ENCODE assay signal across 1 cellular context in the genomic region with DNA sequence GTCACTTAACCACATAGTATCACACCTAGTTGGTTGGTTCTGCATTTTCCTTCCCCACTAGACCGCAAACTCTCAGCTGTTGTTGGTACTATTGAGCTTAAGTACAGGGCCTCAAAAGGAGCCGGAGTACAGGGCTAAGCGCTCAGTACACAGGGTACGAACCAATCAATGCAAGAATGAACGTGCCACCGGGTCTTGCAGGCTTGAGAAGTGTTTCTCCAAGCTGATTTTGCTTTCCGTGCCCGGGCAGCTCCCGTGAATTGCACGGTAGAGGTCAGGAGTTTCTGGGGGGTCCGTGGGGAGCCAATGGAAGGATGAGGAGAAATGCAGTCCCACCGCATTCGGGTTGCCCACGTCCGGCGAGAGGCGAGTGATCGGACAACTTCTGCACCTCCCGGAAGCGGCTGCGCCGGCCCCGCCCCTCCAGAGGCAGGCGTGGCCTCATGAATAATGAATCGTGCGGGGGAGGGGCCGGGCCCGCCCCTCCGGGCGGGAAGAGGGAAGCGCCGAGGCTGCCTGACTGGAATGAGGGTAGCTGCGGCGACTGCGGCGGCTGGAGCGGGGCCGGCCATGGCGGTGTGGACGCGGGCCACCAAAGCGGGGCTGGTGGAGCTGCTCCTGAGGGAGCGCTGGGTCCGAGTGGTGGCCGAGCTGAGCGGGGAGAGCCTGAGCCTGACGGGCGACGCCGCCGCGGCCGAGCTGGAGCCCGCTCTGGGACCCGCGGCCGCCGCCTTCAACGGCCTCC.
TF ChIP-seq lines count a peak whose summit lies in the region.

A gene (plus strand): TSS at position 523 of the 745 bp plus-strand sequence. CDS start 3 bp downstream, at position 526.

TF ChIP-seq in HepG2, 621 proteins besides CTCF, POLR2A, EP300 and RAD21 (continued from another document and continues in another):
- TF ChIP-seq, protein P1, sequence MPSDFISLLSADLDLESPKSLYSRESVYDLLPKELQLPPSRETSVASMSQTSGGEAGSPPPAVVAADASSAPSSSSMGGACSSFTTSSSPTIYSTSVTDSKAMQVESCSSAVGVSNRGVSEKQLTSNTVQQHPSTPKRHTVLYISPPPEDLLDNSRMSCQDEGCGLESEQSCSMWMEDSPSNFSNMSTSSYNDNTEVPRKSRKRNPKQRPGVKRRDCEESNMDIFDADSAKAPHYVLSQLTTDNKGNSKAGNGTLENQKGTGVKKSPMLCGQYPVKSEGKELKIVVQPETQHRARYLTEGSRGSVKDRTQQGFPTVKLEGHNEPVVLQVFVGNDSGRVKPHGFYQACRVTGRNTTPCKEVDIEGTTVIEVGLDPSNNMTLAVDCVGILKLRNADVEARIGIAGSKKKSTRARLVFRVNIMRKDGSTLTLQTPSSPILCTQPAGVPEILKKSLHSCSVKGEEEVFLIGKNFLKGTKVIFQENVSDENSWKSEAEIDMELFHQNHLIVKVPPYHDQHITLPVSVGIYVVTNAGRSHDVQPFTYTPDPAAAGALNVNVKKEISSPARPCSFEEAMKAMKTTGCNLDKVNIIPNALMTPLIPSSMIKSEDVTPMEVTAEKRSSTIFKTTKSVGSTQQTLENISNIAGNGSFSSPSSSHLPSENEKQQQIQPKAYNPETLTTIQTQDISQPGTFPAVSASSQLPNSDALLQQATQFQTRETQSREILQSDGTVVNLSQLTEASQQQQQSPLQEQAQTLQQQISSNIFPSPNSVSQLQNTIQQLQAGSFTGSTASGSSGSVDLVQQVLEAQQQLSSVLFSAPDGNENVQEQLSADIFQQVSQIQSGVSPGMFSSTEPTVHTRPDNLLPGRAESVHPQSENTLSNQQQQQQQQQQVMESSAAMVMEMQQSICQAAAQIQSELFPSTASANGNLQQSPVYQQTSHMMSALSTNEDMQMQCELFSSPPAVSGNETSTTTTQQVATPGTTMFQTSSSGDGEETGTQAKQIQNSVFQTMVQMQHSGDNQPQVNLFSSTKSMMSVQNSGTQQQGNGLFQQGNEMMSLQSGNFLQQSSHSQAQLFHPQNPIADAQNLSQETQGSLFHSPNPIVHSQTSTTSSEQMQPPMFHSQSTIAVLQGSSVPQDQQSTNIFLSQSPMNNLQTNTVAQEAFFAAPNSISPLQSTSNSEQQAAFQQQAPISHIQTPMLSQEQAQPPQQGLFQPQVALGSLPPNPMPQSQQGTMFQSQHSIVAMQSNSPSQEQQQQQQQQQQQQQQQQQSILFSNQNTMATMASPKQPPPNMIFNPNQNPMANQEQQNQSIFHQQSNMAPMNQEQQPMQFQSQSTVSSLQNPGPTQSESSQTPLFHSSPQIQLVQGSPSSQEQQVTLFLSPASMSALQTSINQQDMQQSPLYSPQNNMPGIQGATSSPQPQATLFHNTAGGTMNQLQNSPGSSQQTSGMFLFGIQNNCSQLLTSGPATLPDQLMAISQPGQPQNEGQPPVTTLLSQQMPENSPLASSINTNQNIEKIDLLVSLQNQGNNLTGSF (CRISPR knock-in tag; IDR thresholded peaks at IDR 0.05) = no peak; the same call in 1 of the 2 replicates
- TF ChIP-seq, protein P2, sequence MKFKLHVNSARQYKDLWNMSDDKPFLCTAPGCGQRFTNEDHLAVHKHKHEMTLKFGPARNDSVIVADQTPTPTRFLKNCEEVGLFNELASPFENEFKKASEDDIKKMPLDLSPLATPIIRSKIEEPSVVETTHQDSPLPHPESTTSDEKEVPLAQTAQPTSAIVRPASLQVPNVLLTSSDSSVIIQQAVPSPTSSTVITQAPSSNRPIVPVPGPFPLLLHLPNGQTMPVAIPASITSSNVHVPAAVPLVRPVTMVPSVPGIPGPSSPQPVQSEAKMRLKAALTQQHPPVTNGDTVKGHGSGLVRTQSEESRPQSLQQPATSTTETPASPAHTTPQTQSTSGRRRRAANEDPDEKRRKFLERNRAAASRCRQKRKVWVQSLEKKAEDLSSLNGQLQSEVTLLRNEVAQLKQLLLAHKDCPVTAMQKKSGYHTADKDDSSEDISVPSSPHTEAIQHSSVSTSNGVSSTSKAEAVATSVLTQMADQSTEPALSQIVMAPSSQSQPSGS (CRISPR knock-in tag; IDR thresholded peaks at IDR 0.05) = peak; percentile 61
- no peak for TF ChIP-seq ZNF326 (CRISPR knock-in tag; IDR thresholded peaks at IDR 0.05; ENCODE audit: borderline replicate concordance)
- peak; percentile 79 for TF ChIP-seq ZFY (CRISPR knock-in tag; IDR thresholded peaks at IDR 0.05)
- TF ChIP-seq TBX2 (CRISPR knock-in tag; IDR thresholded peaks at IDR 0.05; ENCODE audit: borderline replicate concordance) = peak; percentile 91; the same call in 1 of the 2 replicates
- no peak for TF ChIP-seq SOX13 (IDR thresholded peaks at IDR 0.05)
- peak in 1 of 2 experiments; percentile 68; a peak in 2 of 4 replicates for TF ChIP-seq SOX13 (CRISPR knock-in tag; conservative IDR thresholded peaks at IDR 0.05 in 1 of 2, IDR thresholded peaks at IDR 0.05 in 1 of 2)
- no peak for TF ChIP-seq CHCHD3 (CRISPR knock-in tag; IDR thresholded peaks at IDR 0.05)
- TF ChIP-seq, protein P3, sequence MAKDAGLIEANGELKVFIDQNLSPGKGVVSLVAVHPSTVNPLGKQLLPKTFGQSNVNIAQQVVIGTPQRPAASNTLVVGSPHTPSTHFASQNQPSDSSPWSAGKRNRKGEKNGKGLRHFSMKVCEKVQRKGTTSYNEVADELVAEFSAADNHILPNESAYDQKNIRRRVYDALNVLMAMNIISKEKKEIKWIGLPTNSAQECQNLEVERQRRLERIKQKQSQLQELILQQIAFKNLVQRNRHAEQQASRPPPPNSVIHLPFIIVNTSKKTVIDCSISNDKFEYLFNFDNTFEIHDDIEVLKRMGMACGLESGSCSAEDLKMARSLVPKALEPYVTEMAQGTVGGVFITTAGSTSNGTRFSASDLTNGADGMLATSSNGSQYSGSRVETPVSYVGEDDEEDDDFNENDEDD (CRISPR knock-in tag; IDR thresholded peaks at IDR 0.05; ENCODE audit: borderline replicate concordance) = peak; percentile 82; the same call in 1 of the 2 replicates
- TF ChIP-seq ZKSCAN5 (CRISPR knock-in tag; IDR thresholded peaks at IDR 0.05) = no peak
- peak; percentile 63; the same call in 1 of the 2 replicates for TF ChIP-seq ZNF556 (CRISPR knock-in tag; IDR thresholded peaks at IDR 0.05; ENCODE audit: borderline replicate concordance)
- peak; percentile 58; the same call in 1 of the 2 replicates for TF ChIP-seq SPEN (CRISPR knock-in tag; IDR thresholded peaks at IDR 0.05; ENCODE audit: low read depth)
- no peak for TF ChIP-seq ZNF382 (CRISPR knock-in tag; IDR thresholded peaks at IDR 0.05; ENCODE audit: borderline replicate concordance)
- TF ChIP-seq, protein P4, sequence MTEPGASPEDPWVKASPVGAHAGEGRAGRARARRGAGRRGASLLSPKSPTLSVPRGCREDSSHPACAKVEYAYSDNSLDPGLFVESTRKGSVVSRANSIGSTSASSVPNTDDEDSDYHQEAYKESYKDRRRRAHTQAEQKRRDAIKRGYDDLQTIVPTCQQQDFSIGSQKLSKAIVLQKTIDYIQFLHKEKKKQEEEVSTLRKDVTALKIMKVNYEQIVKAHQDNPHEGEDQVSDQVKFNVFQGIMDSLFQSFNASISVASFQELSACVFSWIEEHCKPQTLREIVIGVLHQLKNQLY (CRISPR knock-in tag; IDR thresholded peaks at IDR 0.05) = 0 out of 2 replicates have a peak, but pooled peaks have one; percentile 12
- TF ChIP-seq KLF13 (CRISPR knock-in tag; IDR thresholded peaks at IDR 0.05) = peak; percentile 83; the same call in 1 of the 2 replicates
- 0 out of 2 replicates have a peak, but pooled peaks have one; percentile 20 for TF ChIP-seq MTF2 (CRISPR knock-in tag; IDR thresholded peaks at IDR 0.05; ENCODE audit: borderline replicate concordance)
- no peak for TF ChIP-seq ZNF562 (CRISPR knock-in tag; IDR thresholded peaks at IDR 0.05; ENCODE audit: borderline replicate concordance)
- no peak for TF ChIP-seq ZNF549 (CRISPR knock-in tag; IDR thresholded peaks at IDR 0.05)
- TF ChIP-seq, protein P5, sequence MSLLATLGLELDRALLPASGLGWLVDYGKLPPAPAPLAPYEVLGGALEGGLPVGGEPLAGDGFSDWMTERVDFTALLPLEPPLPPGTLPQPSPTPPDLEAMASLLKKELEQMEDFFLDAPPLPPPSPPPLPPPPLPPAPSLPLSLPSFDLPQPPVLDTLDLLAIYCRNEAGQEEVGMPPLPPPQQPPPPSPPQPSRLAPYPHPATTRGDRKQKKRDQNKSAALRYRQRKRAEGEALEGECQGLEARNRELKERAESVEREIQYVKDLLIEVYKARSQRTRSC (CRISPR knock-in tag; IDR thresholded peaks at IDR 0.05; ENCODE audit: low read depth) = no peak
- TF ChIP-seq, protein P6, sequence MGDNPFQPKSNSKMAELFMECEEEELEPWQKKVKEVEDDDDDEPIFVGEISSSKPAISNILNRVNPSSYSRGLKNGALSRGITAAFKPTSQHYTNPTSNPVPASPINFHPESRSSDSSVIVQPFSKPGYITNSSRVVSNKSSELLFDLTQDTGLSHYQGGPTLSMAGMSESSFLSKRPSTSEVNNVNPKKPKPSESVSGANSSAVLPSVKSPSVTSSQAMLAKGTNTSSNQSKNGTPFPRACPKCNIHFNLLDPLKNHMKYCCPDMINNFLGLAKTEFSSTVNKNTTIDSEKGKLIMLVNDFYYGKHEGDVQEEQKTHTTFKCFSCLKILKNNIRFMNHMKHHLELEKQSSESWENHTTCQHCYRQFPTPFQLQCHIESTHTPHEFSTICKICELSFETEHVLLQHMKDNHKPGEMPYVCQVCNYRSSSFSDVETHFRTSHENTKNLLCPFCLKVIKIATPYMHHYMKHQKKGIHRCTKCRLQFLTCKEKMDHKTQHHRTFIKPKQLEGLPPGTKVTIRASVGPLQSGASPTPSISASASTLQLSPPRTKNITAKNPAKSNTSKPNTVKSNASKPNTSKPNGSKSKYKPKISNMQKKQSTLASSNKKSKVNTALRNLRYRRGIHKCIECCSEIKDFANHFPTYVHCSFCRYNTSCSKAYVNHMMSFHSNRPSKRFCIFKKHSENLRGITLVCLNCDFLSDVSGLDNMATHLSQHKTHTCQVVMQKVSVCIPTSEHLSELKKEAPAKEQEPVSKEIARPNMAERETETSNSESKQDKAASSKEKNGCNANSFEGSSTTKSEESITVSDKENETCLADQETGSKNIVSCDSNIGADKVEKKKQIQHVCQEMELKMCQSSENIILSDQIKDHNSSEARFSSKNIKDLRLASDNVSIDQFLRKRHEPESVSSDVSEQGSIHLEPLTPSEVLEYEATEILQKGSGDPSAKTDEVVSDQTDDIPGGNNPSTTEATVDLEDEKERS (CRISPR knock-in tag; IDR thresholded peaks at IDR 0.05) = peak; percentile 87
- no peak for TF ChIP-seq MTA3 (CRISPR knock-in tag; IDR thresholded peaks at IDR 0.05)
- TF ChIP-seq ZNF3 (CRISPR knock-in tag; IDR thresholded peaks at IDR 0.05) = peak; percentile 80; the same call in 1 of the 2 replicates
- peak; percentile 85 for TF ChIP-seq ZNF841 (CRISPR knock-in tag; IDR thresholded peaks at IDR 0.05; ENCODE audit: borderline replicate concordance)
- peak; percentile 86; the same call in 1 of the 2 replicates for TF ChIP-seq ZNF44 (CRISPR knock-in tag; IDR thresholded peaks at IDR 0.05)
- TF ChIP-seq ZNF331 (CRISPR knock-in tag; IDR thresholded peaks at IDR 0.05) = peak; percentile 83; the same call in 1 of the 2 replicates
- TF ChIP-seq ZNF672 (CRISPR knock-in tag; IDR thresholded peaks at IDR 0.05) = peak; percentile 84; the same call in 1 of the 2 replicates
- TF ChIP-seq, protein P7, sequence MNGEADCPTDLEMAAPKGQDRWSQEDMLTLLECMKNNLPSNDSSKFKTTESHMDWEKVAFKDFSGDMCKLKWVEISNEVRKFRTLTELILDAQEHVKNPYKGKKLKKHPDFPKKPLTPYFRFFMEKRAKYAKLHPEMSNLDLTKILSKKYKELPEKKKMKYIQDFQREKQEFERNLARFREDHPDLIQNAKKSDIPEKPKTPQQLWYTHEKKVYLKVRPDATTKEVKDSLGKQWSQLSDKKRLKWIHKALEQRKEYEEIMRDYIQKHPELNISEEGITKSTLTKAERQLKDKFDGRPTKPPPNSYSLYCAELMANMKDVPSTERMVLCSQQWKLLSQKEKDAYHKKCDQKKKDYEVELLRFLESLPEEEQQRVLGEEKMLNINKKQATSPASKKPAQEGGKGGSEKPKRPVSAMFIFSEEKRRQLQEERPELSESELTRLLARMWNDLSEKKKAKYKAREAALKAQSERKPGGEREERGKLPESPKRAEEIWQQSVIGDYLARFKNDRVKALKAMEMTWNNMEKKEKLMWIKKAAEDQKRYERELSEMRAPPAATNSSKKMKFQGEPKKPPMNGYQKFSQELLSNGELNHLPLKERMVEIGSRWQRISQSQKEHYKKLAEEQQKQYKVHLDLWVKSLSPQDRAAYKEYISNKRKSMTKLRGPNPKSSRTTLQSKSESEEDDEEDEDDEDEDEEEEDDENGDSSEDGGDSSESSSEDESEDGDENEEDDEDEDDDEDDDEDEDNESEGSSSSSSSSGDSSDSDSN (CRISPR knock-in tag; IDR thresholded peaks at IDR 0.05) = peak; percentile 86
- TF ChIP-seq, protein P8, sequence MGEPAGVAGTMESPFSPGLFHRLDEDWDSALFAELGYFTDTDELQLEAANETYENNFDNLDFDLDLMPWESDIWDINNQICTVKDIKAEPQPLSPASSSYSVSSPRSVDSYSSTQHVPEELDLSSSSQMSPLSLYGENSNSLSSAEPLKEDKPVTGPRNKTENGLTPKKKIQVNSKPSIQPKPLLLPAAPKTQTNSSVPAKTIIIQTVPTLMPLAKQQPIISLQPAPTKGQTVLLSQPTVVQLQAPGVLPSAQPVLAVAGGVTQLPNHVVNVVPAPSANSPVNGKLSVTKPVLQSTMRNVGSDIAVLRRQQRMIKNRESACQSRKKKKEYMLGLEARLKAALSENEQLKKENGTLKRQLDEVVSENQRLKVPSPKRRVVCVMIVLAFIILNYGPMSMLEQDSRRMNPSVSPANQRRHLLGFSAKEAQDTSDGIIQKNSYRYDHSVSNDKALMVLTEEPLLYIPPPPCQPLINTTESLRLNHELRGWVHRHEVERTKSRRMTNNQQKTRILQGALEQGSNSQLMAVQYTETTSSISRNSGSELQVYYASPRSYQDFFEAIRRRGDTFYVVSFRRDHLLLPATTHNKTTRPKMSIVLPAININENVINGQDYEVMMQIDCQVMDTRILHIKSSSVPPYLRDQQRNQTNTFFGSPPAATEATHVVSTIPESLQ (CRISPR knock-in tag; conservative IDR thresholded peaks at IDR 0.05) = peak; percentile 20; the same call in 1 of the 2 replicates
- no peak for TF ChIP-seq MATR3 (CRISPR knock-in tag; IDR thresholded peaks at IDR 0.05)
